12 cellular contexts compared by ENCODE assay signal in the genomic region with DNA sequence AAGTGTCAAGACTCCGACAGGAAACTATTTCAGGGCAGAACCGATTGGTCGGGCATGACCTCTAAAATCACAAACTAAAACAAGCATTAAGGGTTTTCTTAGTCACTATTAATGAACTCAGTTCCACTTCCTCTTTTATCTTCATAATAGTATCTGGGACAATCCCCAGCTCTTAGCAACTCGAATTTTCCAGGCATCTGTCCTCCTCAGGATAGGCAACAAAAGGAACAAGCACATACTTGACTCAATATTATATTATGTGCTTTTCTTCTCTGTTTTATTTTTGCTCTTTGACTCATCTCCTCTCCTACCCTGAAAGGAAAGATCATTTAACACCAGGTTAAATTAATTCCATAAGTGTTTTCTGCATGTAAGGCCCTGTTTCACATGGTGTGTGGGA.
A peak's percentile ranks its signal among the peaks of the same experiment; 100 is the strongest.
DNase-seq lines count a peak whose midpoint lies in the region; ATAC-seq and TF ChIP-seq lines count a peak whose summit lies in the region.
"Had no signal": no experiment of that assay in that cellular context is flagged by ENCODE, and none has a peak within 500 bp of the region (broad histone marks: within the 10 kb centered on the region; RNA-seq: fewer than 3 reads in every experiment).

No MANE protein-coding gene starts in this region.

- H3K9me3 ChIP-seq in SK-N-SH = no peaks in the 10 kb centered on the region
- H3K9me3 ChIP-seq: stomach had no signal

- TF ChIP-seq RAD21 in SK-N-SH (IDR thresholded peaks at IDR 0.05; ENCODE audit: low read length) = no peak

- DNase-seq in activated T-cell treated with anti-CD3 and anti-CD28 coated beads, Interleukin-2, amount 50 U/mL, for 72 hours = no peak
- DNase-seq in activated T-cell treated with anti-CD3 and anti-CD28 coated beads, Interleukin-2, amount 50 U/mL, for 48 hours = no peak
- DNase-seq in SK-N-SH (no peak), type B pancreatic cell (ENCODE audit: extremely low spot score, unreplicated experiment) (no peak), NCI-H524 (lab: John Stamatoyannopoulos, UW) (no peak), GF-D8 (lab: John Stamatoyannopoulos, UW) (no peak)
- DNase-seq in stimulated activated CD4-positive, alpha-beta T cell treated with anti-CD3 and anti-CD28 coated beads, Interleukin-15, amount 100 ng/mL, for 24 hours = no peak
- DNase-seq: activated CD4-positive, alpha-beta T cell treated with anti-CD3 and anti-CD28 coated beads, Interleukin-2, amount 50 U/mL, for 4 hours; KG1; left cardiac atrium; stomach had no signal

- H3K27ac Mint-ChIP-seq in activated T-cell treated with anti-CD3 and anti-CD28 coated beads, Interleukin-2, amount 50 U/mL, for 72 hours = peak overlapping the region; percentile 8
- H3K27ac Mint-ChIP-seq in type B pancreatic cell = peak overlapping the region; percentile 8

- peaks cover 7 to 8% of the 10 kb centered on the region in 2 donors for H3K9me3 Mint-ChIP-seq in activated T-cell treated with anti-CD3 and anti-CD28 coated beads, Interleukin-2, amount 50 U/mL, for 72 hours
- peaks cover 8% of the 10 kb centered on the region for H3K9me3 Mint-ChIP-seq in type B pancreatic cell

- 18% methylated on average over 4 of the region's 4 CpGs for WGBS in SK-N-SH (ENCODE audit: low lambda C conversion rate)

- H3K27me3 Mint-ChIP-seq in activated T-cell treated with anti-CD3 and anti-CD28 coated beads, Interleukin-2, amount 50 U/mL, for 72 hours (ENCODE audit: low read depth) = no peaks in the 10 kb centered on the region
- H3K27me3 Mint-ChIP-seq in type B pancreatic cell = no peaks in the 10 kb centered on the region

- H3K4me1 ChIP-seq in SK-N-SH (ENCODE audit: control insufficient read depth in 1 of 2, insufficient read depth in 2 of 2, low read depth in 1 of 2, low read length in 1 of 2) = peaks cover 11 to 23% of the 10 kb centered on the region in 2 experiments; a peak in 2 of 4 replicates

- H3K27ac ChIP-seq in SK-N-SH (ENCODE audit: low read depth in 2 of 2, low read length in 1 of 2) = peak overlapping the region in 1 of 2 experiments; percentile 79; a peak in 2 of 4 replicates
- H3K27ac ChIP-seq: stomach had no signal

- CTCF ChIA-PET in SK-N-SH (lab: Yijun Ruan, JAX) = no interaction called here

- H3K79me2 ChIP-seq in SK-N-SH (ENCODE audit: insufficient read depth) = no peaks in the 10 kb centered on the region

- no peak overlapping the region for H3K4me3 ChIP-seq in SK-N-SH (ENCODE audit: low read depth in 2 of 2, low read length in 1 of 2)
- H3K4me3 ChIP-seq: stomach had no signal

- no peaks in the 10 kb centered on the region for H3K27me3 ChIP-seq in SK-N-SH (ENCODE audit: insufficient read depth)
- H3K27me3 ChIP-seq: stomach had no signal

- H3F3A ChIP-seq in SK-N-SH (replicated peaks; ENCODE audit: insufficient read depth) = peaks cover 18% of the 10 kb centered on the region

- no peaks in the 10 kb centered on the region for H4K20me1 ChIP-seq in SK-N-SH (ENCODE audit: insufficient read depth)

- H3K36me3 ChIP-seq in SK-N-SH (replicated peaks in 1 of 2; ENCODE audit: control insufficient read depth in 1 of 2, insufficient read depth in 2 of 2, low read length in 1 of 2) = no peaks in the 10 kb centered on the region
- H3K36me3 ChIP-seq: stomach had no signal

- TF ChIP-seq EP300 in SK-N-SH (IDR thresholded peaks at IDR 0.05; ENCODE audit: borderline replicate concordance in 1 of 2, low read depth in 1 of 2, low read length in 1 of 2) = peak in 1 of 2 experiments; percentile 30; a peak in 1 of 4 replicates

- TF ChIP-seq CTCF in SK-N-SH (IDR thresholded peaks at IDR 0.05) = no peak
- no peak for TF ChIP-seq CTCF in type B pancreatic cell (conservative IDR thresholded peaks at IDR 0.05)

- H3K9ac ChIP-seq in SK-N-SH = peak overlapping the region; percentile 29; the same call in 1 of the 2 replicates

- no peaks in the 10 kb centered on the region for H3K4me1 Mint-ChIP-seq in activated T-cell treated with anti-CD3 and anti-CD28 coated beads, Interleukin-2, amount 50 U/mL, for 72 hours (ENCODE audit: low read depth)
- peaks cover 37% of the 10 kb centered on the region for H3K4me1 Mint-ChIP-seq in type B pancreatic cell (ENCODE audit: unreplicated experiment)

- no peak overlapping the region for H3K4me3 Mint-ChIP-seq in activated T-cell treated with anti-CD3 and anti-CD28 coated beads, Interleukin-2, amount 50 U/mL, for 72 hours
- H3K4me3 Mint-ChIP-seq in type B pancreatic cell = no peak overlapping the region

- peaks cover 0 to 1% of the 10 kb centered on the region in 2 donors for H3K36me3 Mint-ChIP-seq in activated T-cell treated with anti-CD3 and anti-CD28 coated beads, Interleukin-2, amount 50 U/mL, for 72 hours (ENCODE audit: insufficient read depth in 2 of 2)
- H3K36me3 Mint-ChIP-seq in type B pancreatic cell = no peaks in the 10 kb centered on the region

- no peak overlapping the region; the same call in 1 of the 2 replicates for H3K4me2 ChIP-seq in SK-N-SH

- ATAC-seq in activated T-cell treated with anti-CD3 and anti-CD28 coated beads, Interleukin-2, amount 50 U/mL, for 72 hours (replicated peaks in 1 of 2) = no peak
- ATAC-seq in HG02870 (IDR thresholded peaks at IDR 0.05; ENCODE audit: unreplicated experiment) = peak; percentile 93
- ATAC-seq: left cardiac atrium had no signal

- POLR2A ChIA-PET in SK-N-SH (lab: Yijun Ruan, JAX) = no interaction called here

- H3K9me2 ChIP-seq in SK-N-SH = no peaks in the 10 kb centered on the region

- H2AFZ ChIP-seq in SK-N-SH (ENCODE audit: low read depth) = peak overlapping the region; percentile 42; the same call in 1 of the 2 replicates

TF ChIP-seq in SK-N-SH, 30 proteins besides CTCF, POLR2A, EP300 and RAD21:
- TF ChIP-seq GABPA (IDR thresholded peaks at IDR 0.05; ENCODE audit: low read depth) (no peak), NRF1 (IDR thresholded peaks at IDR 0.05; ENCODE audit: low read depth, low read length) (no peak), TCF12 (IDR thresholded peaks at IDR 0.05) (peak; percentile 70), NFIC (IDR thresholded peaks at IDR 0.05; ENCODE audit: borderline replicate concordance) (no peak; the same call in 1 of the 2 replicates), SMC3 (IDR thresholded peaks at IDR 0.05; ENCODE audit: low read depth, low read length) (no peak), JUND (IDR thresholded peaks at IDR 0.05) (0 out of 2 replicates have a peak, but pooled peaks have one; percentile 12), CHD2 (IDR thresholded peaks at IDR 0.05; ENCODE audit: low read length, partially characterized antibody) (no peak), MEF2A (IDR thresholded peaks at IDR 0.05; ENCODE audit: borderline replicate concordance, low read depth) (peak; percentile 74), TEAD4 (IDR thresholded peaks at IDR 0.05; ENCODE audit: borderline replicate concordance, insufficient read depth) (no peak), FOXM1 (IDR thresholded peaks at IDR 0.05; ENCODE audit: low read depth) (no peak), GATA2 (CRISPR knock-in tag; IDR thresholded peaks at IDR 0.05) (no peak), FOXJ3 (CRISPR knock-in tag; IDR thresholded peaks at IDR 0.05) (no peak), RXRA (IDR thresholded peaks at IDR 0.05; ENCODE audit: borderline replicate concordance, low read depth) (peak; percentile 48; the same call in 1 of the 2 replicates)
- TF ChIP-seq, protein P1, sequence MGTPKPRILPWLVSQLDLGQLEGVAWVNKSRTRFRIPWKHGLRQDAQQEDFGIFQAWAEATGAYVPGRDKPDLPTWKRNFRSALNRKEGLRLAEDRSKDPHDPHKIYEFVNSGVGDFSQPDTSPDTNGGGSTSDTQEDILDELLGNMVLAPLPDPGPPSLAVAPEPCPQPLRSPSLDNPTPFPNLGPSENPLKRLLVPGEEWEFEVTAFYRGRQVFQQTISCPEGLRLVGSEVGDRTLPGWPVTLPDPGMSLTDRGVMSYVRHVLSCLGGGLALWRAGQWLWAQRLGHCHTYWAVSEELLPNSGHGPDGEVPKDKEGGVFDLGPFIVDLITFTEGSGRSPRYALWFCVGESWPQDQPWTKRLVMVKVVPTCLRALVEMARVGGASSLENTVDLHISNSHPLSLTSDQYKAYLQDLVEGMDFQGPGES (IDR thresholded peaks at IDR 0.05; ENCODE audit: low read depth, low read length) = no peak
- TF ChIP-seq, protein P2, sequence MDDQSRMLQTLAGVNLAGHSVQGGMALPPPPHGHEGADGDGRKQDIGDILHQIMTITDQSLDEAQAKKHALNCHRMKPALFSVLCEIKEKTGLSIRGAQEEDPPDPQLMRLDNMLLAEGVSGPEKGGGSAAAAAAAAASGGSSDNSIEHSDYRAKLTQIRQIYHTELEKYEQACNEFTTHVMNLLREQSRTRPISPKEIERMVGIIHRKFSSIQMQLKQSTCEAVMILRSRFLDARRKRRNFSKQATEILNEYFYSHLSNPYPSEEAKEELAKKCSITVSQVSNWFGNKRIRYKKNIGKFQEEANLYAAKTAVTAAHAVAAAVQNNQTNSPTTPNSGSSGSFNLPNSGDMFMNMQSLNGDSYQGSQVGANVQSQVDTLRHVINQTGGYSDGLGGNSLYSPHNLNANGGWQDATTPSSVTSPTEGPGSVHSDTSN (IDR thresholded peaks at IDR 0.05) = peak; percentile 10; the same call in 1 of the 2 replicates
- TF ChIP-seq, protein P3, sequence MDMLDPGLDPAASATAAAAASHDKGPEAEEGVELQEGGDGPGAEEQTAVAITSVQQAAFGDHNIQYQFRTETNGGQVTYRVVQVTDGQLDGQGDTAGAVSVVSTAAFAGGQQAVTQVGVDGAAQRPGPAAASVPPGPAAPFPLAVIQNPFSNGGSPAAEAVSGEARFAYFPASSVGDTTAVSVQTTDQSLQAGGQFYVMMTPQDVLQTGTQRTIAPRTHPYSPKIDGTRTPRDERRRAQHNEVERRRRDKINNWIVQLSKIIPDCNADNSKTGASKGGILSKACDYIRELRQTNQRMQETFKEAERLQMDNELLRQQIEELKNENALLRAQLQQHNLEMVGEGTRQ (IDR thresholded peaks at IDR 0.05; ENCODE audit: borderline replicate concordance, low read depth, low read length) = no peak
- TF ChIP-seq, protein P4, sequence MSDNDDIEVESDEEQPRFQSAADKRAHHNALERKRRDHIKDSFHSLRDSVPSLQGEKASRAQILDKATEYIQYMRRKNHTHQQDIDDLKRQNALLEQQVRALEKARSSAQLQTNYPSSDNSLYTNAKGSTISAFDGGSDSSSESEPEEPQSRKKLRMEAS (IDR thresholded peaks at IDR 0.05; ENCODE audit: low read depth) = no peak
